ENCODE assay signal across 2 cellular contexts in the genomic region with DNA sequence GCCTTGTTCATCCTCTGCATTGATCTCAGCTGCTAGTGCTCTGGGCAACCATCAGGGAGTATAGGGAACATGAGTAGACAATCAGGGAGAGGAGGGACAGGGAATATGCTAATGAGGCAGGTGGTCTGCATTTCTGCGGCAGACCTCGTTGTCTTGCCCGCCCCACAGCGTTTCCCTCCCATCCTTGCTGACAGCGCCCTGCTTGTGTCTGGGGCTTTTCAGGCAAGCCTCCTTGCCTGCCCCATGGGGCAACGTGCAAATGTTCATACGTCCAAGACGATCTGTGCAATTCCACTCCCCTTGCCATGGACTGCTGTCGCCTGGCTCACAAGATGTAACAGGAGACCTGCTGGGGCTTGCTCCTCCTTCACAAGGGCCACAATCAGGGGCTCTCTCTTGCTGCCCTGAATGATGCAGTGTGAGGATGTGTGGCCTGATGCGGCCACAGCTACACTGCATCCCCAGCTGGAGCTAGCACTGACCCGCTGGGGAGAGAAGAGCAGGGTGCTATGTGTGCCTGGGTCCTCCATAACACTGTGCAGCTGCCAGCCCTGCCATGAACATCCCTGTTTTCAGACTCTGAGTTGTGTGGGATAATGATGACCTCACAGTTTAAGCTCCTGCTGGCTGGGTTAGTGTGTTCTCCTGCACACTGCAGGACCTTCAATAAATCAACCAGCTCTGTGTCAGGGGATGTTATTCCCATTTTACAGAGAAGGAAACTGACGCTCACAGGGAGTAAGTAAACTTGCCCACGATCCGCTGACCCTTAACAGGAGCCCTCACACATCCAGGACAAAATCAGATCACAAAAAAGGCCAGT.
TF ChIP-seq lines count a peak whose summit lies in the region.

No MANE protein-coding gene starts in this region.

TF ChIP-seq in A549, 52 proteins besides CTCF, POLR2A, EP300 and RAD21:
- no peak for TF ChIP-seq E2F6 (IDR thresholded peaks at IDR 0.05; ENCODE audit: borderline replicate concordance, low read depth)
- no peak for TF ChIP-seq GATA3 (IDR thresholded peaks at IDR 0.05; ENCODE audit: borderline replicate concordance)
TF ChIP-seq in A549: peak in this region for 0.

TF ChIP-seq in GM23338, 12 proteins besides CTCF, POLR2A, EP300 and RAD21 (continued from another document):
- TF ChIP-seq ETS1 (IDR thresholded peaks at IDR 0.05) (no peak), REST (IDR thresholded peaks at IDR 0.05; ENCODE audit: unreplicated experiment) (no peak), EZH2 (IDR thresholded peaks at IDR 0.05; ENCODE audit: low read depth, unreplicated experiment) (no peak), ZNF331 (CRISPR knock-in tag; IDR thresholded peaks at IDR 0.05; ENCODE audit: low read depth) (no peak)
